8 cellular contexts compared by ENCODE assay signal in genomic region chr3:108914774-108915641, GRCh38. TPM values are rescaled to one million over a fixed set of nuclear protein-coding genes. Genes with fewer than 3 reads are reported as not detected.
DNase-seq lines count a peak whose midpoint lies in the region; ATAC-seq lines count a peak whose summit lies in the region.

No MANE protein-coding gene starts in this region.

- peaks cover 28% of the 10 kb centered on the region for H3K27me3 Mint-ChIP-seq in T-helper 1 cell treated with Interleukin-12 subunit alpha and Interleukin-12 subunit beta and Interleukin-4 antibody, amounts not matched to agents 30 μg/mL and 1 μg/mL, for 36 hours (ENCODE audit: low read depth)

- ATAC-seq in Right ventricle myocardium superior (ENCODE audit: poor library complexity) (peak; percentile 67), Right ventricle myocardium inferior (no peak), HG02852 (IDR thresholded peaks at IDR 0.05; ENCODE audit: unreplicated experiment) (peak; percentile 96)

- peak overlapping the region; percentile 43 for H3K4me3 Mint-ChIP-seq in T-helper 1 cell treated with Interleukin-12 subunit alpha and Interleukin-12 subunit beta and Interleukin-4 antibody, amounts not matched to agents 30 μg/mL and 1 μg/mL, for 36 hours

- H3K4me1 Mint-ChIP-seq in T-helper 1 cell treated with Interleukin-12 subunit alpha and Interleukin-12 subunit beta and Interleukin-4 antibody, amounts not matched to agents 30 μg/mL and 1 μg/mL, for 36 hours (ENCODE audit: low read depth), result peaks cover 16% of the 10 kb centered on the region

- H3K27ac Mint-ChIP-seq in T-helper 1 cell treated with Interleukin-12 subunit alpha and Interleukin-12 subunit beta and Interleukin-4 antibody, amounts not matched to agents 30 μg/mL and 1 μg/mL, for 36 hours, result peak overlapping the region; percentile 67

- DNase-seq in Right ventricle myocardium superior (no peak), Right ventricle myocardium inferior (ENCODE audit: missing footprints) (no peak), NCI-H128 (lab: John Stamatoyannopoulos, UW; ENCODE audit: unreplicated experiment) (peak; percentile 16), amniotic stem cell (lab: John Stamatoyannopoulos, UW) (peak; percentile 10), hypothalamus (lab: John Stamatoyannopoulos, UW) (peak in 29 of 51 donors; percentile 1 to 64 (median 17))
- DNase-seq in stimulated activated CD4-positive, alpha-beta T cell treated with anti-CD3 and anti-CD28 coated beads, Interleukin-12 subunit alpha, Interleukin-12 subunit beta, amount 100 ng/mL, for 4 hours, result peak; percentile 39

- intact Hi-C loops in Right ventricle myocardium superior (cut with DNase I), result loop anchor here (5.0 kb wide), 1 partner anchor 248 kb away; no protein-coding TSS in a partner anchor
- intact Hi-C loops in Right ventricle myocardium inferior (cut with DNase I), result loop anchor here (5.0 kb wide), 1 partner anchor 253 kb away; no protein-coding TSS in a partner anchor

- H3K9me3 Mint-ChIP-seq in T-helper 1 cell treated with Interleukin-12 subunit alpha and Interleukin-12 subunit beta and Interleukin-4 antibody, amounts not matched to agents 30 μg/mL and 1 μg/mL, for 36 hours, result no peaks in the 10 kb centered on the region

- no peaks in the 10 kb centered on the region for H3K36me3 Mint-ChIP-seq in T-helper 1 cell treated with Interleukin-12 subunit alpha and Interleukin-12 subunit beta and Interleukin-4 antibody, amounts not matched to agents 30 μg/mL and 1 μg/mL, for 36 hours (ENCODE audit: low read depth)

RNA-seq across cellular contexts. Expression of gene GUCA1C, which starts 38.7 kb away (rescaled TPM):
- total RNA-seq in Right ventricle myocardium superior, result 0.32 TPM
- total RNA-seq in Right ventricle myocardium inferior, result not detected

Comparison
In these comparisons a context has a peak if more than half of its experiments do, and no peak if none do; other contexts are left out.
1. DNase-seq: peak in NCI-H128 (single experiment), amniotic stem cell (single experiment), hypothalamus (29 of 51) and stimulated activated CD4-positive, alpha-beta T cell treated with anti-CD3 and anti-CD28 coated beads, Interleukin-12 subunit alpha, Interleukin-12 subunit beta, amount 100 ng/mL, for 4 hours (single experiment); none in Right ventricle myocardium superior (single experiment) and Right ventricle myocardium inferior (single experiment).